8 cellular contexts compared by ENCODE assay signal in genomic region chr2:47502498-47502897, GRCh38.
DNase-seq lines count a peak whose midpoint lies in the region; ATAC-seq, FAIRE-seq and TF ChIP-seq lines count a peak whose summit lies in the region.
"Not testable (repeated sequence)": the region's sequence is repeated elsewhere in the genome, so short reads cannot be mapped to it uniquely, and the experiment has no call there.

No MANE protein-coding gene starts in this region.

- peaks cover 19% of the 10 kb centered on the region for H3K4me1 Mint-ChIP-seq in T-helper 1 cell treated with Interleukin-12 subunit alpha and Interleukin-12 subunit beta and Interleukin-4 antibody, amounts not matched to agents 30 μg/mL and 1 μg/mL, for 36 hours (ENCODE audit: low read depth)
- H3K4me1 Mint-ChIP-seq in memory B cell = peaks cover 21% of the 10 kb centered on the region

- ATAC-seq in GM19035 (IDR thresholded peaks at IDR 0.05; ENCODE audit: unreplicated experiment) (peak; percentile 65), GM21529 (IDR thresholded peaks at IDR 0.05; ENCODE audit: unreplicated experiment) (peak; percentile 77), HG02885 (IDR thresholded peaks at IDR 0.05; ENCODE audit: poor library complexity, unreplicated experiment) (peak; percentile 75), HG03432 (IDR thresholded peaks at IDR 0.05; ENCODE audit: unreplicated experiment) (peak; percentile 83), memory B cell (ENCODE audit: low read depth) (peak; percentile 79)

- H3K27me3 Mint-ChIP-seq in T-helper 1 cell treated with Interleukin-12 subunit alpha and Interleukin-12 subunit beta and Interleukin-4 antibody, amounts not matched to agents 30 μg/mL and 1 μg/mL, for 36 hours (ENCODE audit: low read depth) = not testable (repeated sequence)
- H3K27me3 Mint-ChIP-seq in memory B cell = peaks cover 14% of the 10 kb centered on the region

- peaks cover 35% of the 10 kb centered on the region for H3K9me3 Mint-ChIP-seq in T-helper 1 cell treated with Interleukin-12 subunit alpha and Interleukin-12 subunit beta and Interleukin-4 antibody, amounts not matched to agents 30 μg/mL and 1 μg/mL, for 36 hours
- H3K9me3 Mint-ChIP-seq in memory B cell = not testable (repeated sequence)

- peaks cover 25% of the 10 kb centered on the region for H3K36me3 Mint-ChIP-seq in T-helper 1 cell treated with Interleukin-12 subunit alpha and Interleukin-12 subunit beta and Interleukin-4 antibody, amounts not matched to agents 30 μg/mL and 1 μg/mL, for 36 hours (ENCODE audit: low read depth)
- not testable (repeated sequence) for H3K36me3 Mint-ChIP-seq in memory B cell

- TF ChIP-seq POLR2A in GM12892 (IDR thresholded peaks at IDR 0.05; ENCODE audit: low read depth, low read length) = not testable (repeated sequence)

- H3K27ac Mint-ChIP-seq in T-helper 1 cell treated with Interleukin-12 subunit alpha and Interleukin-12 subunit beta and Interleukin-4 antibody, amounts not matched to agents 30 μg/mL and 1 μg/mL, for 36 hours = peak overlapping the region; percentile 82
- peak overlapping the region; percentile 35 for H3K27ac Mint-ChIP-seq in memory B cell

- peak; percentile 93 for FAIRE-seq in GM12892 (lab: Jason Lieb, UNC)

- DNase-seq in GM12892 (ENCODE audit: insufficient read length); memory B cell (ENCODE audit: low spot score in 2 of 2): not testable (repeated sequence)
- peak; percentile 61 for DNase-seq in NAMALWA (ENCODE audit: low spot score)

- peak overlapping the region; percentile 36 for H3K4me3 Mint-ChIP-seq in T-helper 1 cell treated with Interleukin-12 subunit alpha and Interleukin-12 subunit beta and Interleukin-4 antibody, amounts not matched to agents 30 μg/mL and 1 μg/mL, for 36 hours
- not testable (repeated sequence) for H3K4me3 Mint-ChIP-seq in memory B cell
